ENCODE assay signal across 1 cellular context in the genomic region with DNA sequence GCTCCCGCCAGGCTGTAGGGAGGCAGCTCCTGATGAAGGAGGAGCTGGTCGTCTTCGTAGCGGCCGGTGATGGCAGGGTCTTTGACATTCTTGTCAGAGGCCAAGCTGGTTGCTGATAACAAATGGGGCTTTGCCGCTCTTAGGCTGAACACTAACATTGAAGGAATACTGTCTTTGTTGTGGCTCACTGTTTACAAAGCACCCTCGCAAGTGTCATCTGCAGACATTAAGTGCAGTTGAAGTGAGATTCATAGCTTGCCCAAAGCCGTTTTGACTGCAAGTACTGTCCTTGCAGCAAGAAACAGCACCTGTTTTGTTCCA.
TF ChIP-seq lines count a peak whose summit lies in the region.

No MANE protein-coding gene starts in this region.

TF ChIP-seq in WTC11, 78 proteins besides CTCF, POLR2A, EP300 and RAD21 (continued from another document):
- TF ChIP-seq CBFB (CRISPR knock-in tag; IDR thresholded peaks at IDR 0.05; ENCODE audit: low read depth) (no peak), NR1H2 (CRISPR knock-in tag; IDR thresholded peaks at IDR 0.05) (no peak), SMAD4 (CRISPR knock-in tag; IDR thresholded peaks at IDR 0.05) (no peak), HMGXB4 (CRISPR knock-in tag; IDR thresholded peaks at IDR 0.05) (no peak)
- TF ChIP-seq, protein P1, sequence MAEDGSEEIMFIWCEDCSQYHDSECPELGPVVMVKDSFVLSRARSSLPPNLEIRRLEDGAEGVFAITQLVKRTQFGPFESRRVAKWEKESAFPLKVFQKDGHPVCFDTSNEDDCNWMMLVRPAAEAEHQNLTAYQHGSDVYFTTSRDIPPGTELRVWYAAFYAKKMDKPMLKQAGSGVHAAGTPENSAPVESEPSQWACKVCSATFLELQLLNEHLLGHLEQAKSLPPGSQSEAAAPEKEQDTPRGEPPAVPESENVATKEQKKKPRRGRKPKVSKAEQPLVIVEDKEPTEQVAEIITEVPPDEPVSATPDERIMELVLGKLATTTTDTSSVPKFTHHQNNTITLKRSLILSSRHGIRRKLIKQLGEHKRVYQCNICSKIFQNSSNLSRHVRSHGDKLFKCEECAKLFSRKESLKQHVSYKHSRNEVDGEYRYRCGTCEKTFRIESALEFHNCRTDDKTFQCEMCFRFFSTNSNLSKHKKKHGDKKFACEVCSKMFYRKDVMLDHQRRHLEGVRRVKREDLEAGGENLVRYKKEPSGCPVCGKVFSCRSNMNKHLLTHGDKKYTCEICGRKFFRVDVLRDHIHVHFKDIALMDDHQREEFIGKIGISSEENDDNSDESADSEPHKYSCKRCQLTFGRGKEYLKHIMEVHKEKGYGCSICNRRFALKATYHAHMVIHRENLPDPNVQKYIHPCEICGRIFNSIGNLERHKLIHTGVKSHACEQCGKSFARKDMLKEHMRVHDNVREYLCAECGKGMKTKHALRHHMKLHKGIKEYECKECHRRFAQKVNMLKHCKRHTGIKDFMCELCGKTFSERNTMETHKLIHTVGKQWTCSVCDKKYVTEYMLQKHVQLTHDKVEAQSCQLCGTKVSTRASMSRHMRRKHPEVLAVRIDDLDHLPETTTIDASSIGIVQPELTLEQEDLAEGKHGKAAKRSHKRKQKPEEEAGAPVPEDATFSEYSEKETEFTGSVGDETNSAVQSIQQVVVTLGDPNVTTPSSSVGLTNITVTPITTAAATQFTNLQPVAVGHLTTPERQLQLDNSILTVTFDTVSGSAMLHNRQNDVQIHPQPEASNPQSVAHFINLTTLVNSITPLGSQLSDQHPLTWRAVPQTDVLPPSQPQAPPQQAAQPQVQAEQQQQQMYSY (CRISPR knock-in tag; IDR thresholded peaks at IDR 0.05), result no peak
TF ChIP-seq in WTC11: peak in this region for 0.
